In the genomic region with DNA sequence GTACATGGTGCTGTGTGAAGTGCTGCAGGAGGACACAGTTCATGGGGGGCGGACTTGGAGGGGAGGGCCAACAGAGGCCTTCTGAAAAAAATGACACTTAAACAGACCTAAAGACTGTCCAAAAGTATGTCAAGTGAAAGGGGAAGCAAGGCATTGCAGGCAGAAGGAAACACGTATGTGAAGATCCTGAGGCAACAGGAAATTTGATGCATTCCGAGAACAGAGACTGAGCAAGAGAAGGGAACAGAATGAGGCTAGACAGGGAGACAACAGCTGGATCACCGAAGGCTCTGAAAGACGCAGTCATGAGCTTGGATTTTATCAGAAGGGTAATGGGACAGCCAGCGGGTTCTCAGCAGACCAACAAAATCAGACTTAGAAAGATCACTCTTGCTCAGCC, we compare ENCODE assay signal across 9 cellular contexts. TPM values are rescaled to one million over a fixed set of nuclear protein-coding genes. Genes with fewer than 3 reads are reported as not detected.
DNase-seq lines count a peak whose midpoint lies in the region; ATAC-seq and TF ChIP-seq lines count a peak whose summit lies in the region.
"Had no signal": no experiment of that assay in that cellular context is flagged by ENCODE, and none has a peak within 500 bp of the region (broad histone marks: within the 10 kb centered on the region; RNA-seq: fewer than 3 reads in every experiment).

No MANE protein-coding gene starts in this region.

- intact Hi-C loops in MCF 10A (cut with micrococcal nuclease), result loop anchor here (10.0 kb wide), 1 partner anchor 211 kb away; no protein-coding TSS in a partner anchor

- no peak overlapping the region for H2AFZ ChIP-seq in Loucy (ENCODE audit: low read length)

- peaks cover 41% of the 10 kb centered on the region for H3K4me1 Mint-ChIP-seq in MCF 10A (ENCODE audit: insufficient read depth, unreplicated experiment)
- peaks cover 29 to 64% (median 52%) of the 10 kb centered on the region in 4 donors for H3K4me1 Mint-ChIP-seq in naive thymus-derived CD8-positive, alpha-beta T cell

- BruUV-seq in MCF 10A (replicated peaks; lab: Mats Ljungman, UMichigan), result no TSS peak

- TF ChIP-seq CTCF in BE2C (IDR thresholded peaks at IDR 0.05; ENCODE audit: low read depth, low read length) (no peak), Loucy (conservative IDR thresholded peaks at IDR 0.05; ENCODE audit: low read length) (no peak), MCF 10A (IDR thresholded peaks at IDR 0.05; ENCODE audit: unreplicated experiment) (no peak)

- ATAC-seq in naive thymus-derived CD8-positive, alpha-beta T cell, result no peak

- H3K79me2 ChIP-seq in Loucy (ENCODE audit: insufficient read depth, low read length), result peaks cover 36% of the 10 kb centered on the region; the same call in 1 of the 2 replicates

- H4K20me1 ChIP-seq in Loucy (ENCODE audit: insufficient read depth, low read length, poor library complexity, severe bottlenecking), result peaks cover 4% of the 10 kb centered on the region

- H3K4me3 ChIP-seq in BE2C (ENCODE audit: low read depth, low read length) (peak overlapping the region; percentile 82), Loucy (ENCODE audit: low read length, poor library complexity, severe bottlenecking) (peak overlapping the region; percentile 97), H7 (ENCODE audit: insufficient read depth, low read depth, low read length) (no peak overlapping the region)

- H3K9me3 Mint-ChIP-seq in MCF 10A (ENCODE audit: unreplicated experiment), result no peaks in the 10 kb centered on the region
- H3K9me3 Mint-ChIP-seq in naive thymus-derived CD8-positive, alpha-beta T cell, result no peaks in the 10 kb centered on the region

- H3K27me3 ChIP-seq in BE2C, result no peaks in the 10 kb centered on the region
- no peaks in the 10 kb centered on the region for H3K27me3 ChIP-seq in Loucy (ENCODE audit: insufficient read depth, low read length, poor library complexity, severe bottlenecking)
- H3K27me3 ChIP-seq in H7 (ENCODE audit: control insufficient read depth, insufficient read depth, low read length), result no peaks in the 10 kb centered on the region

- H3F3A ChIP-seq in Loucy (ENCODE audit: low read depth), result no peaks in the 10 kb centered on the region

- no peaks in the 10 kb centered on the region for H3K27me3 Mint-ChIP-seq in MCF 10A (ENCODE audit: insufficient read depth, unreplicated experiment)
- H3K27me3 Mint-ChIP-seq in naive thymus-derived CD8-positive, alpha-beta T cell, result no peaks in the 10 kb centered on the region

- H3K9me2 ChIP-seq in Loucy (replicated peaks; ENCODE audit: low read depth, low read length), result no peaks in the 10 kb centered on the region

- H3K27ac Mint-ChIP-seq in MCF 10A (ENCODE audit: low read depth, unreplicated experiment), result peak overlapping the region; percentile 97
- H3K27ac Mint-ChIP-seq in naive thymus-derived CD8-positive, alpha-beta T cell, result peak overlapping the region; percentile 45 to 99 (median 96)

- no peaks in the 10 kb centered on the region; the same call in 1 of the 2 replicates for H3K36me3 ChIP-seq in BE2C
- H3K36me3 ChIP-seq in Loucy (ENCODE audit: insufficient read depth, low read length), result peaks cover 4% of the 10 kb centered on the region; the same call in 1 of the 2 replicates
- peaks cover 4% of the 10 kb centered on the region for H3K36me3 ChIP-seq in H7 (replicated peaks; ENCODE audit: control insufficient read depth, insufficient read depth, low read length)

- H3K4me3 Mint-ChIP-seq in MCF 10A (ENCODE audit: unreplicated experiment), result peak overlapping the region; percentile 96
- peak overlapping the region; percentile 93 to 99 (median 98) for H3K4me3 Mint-ChIP-seq in naive thymus-derived CD8-positive, alpha-beta T cell

- H3K4me2 ChIP-seq in Loucy (ENCODE audit: low read depth, low read length, poor library complexity, severe bottlenecking), result peak overlapping the region; percentile 84

- H3K4me1 ChIP-seq in BE2C (no peaks in the 10 kb centered on the region), Loucy (ENCODE audit: insufficient read depth, low read length, poor library complexity, severe bottlenecking) (peaks cover 24% of the 10 kb centered on the region)

- POLR2A ChIA-PET in MCF 10A (lab: Yijun Ruan, JAX), result interaction anchor here (0.6 to 4.2 kb wide), 12 partner anchors 11 to 105 kb away, joined by 3 to 107 read pairs (median 19); a partner anchor contains a TSS
- POLR2A ChIA-PET in naive thymus-derived CD8-positive, alpha-beta T cell (lab: Charles Lee), result interaction anchor here (1.9 to 3.8 kb wide), 3 partner anchors 15 to 50 kb away, joined by 12 to 99 read pairs (median 26); a partner anchor contains a TSS

- H3K9me3 ChIP-seq in BE2C, result no peaks in the 10 kb centered on the region
- no peaks in the 10 kb centered on the region for H3K9me3 ChIP-seq in Loucy (ENCODE audit: insufficient read depth, low read depth, low read length)

- H3K36me3 Mint-ChIP-seq in MCF 10A (ENCODE audit: insufficient read depth, unreplicated experiment), result peaks cover 29% of the 10 kb centered on the region
- peaks cover 0 to 26% (median 2%) of the 10 kb centered on the region in 3 donors for H3K36me3 Mint-ChIP-seq in naive thymus-derived CD8-positive, alpha-beta T cell

- CTCF ChIA-PET in MCF 10A (lab: Yijun Ruan, JAX), result interaction anchor here (0.6 to 2.4 kb wide), 6 partner anchors 12 to 112 kb away, joined by 3 to 10 read pairs (median 4); a partner anchor contains a TSS

- H3K9ac ChIP-seq in Loucy (ENCODE audit: low read depth, low read length, poor library complexity, severe bottlenecking), result peak overlapping the region; percentile 74

- DNase-seq in BE2C, result no peak
- no peak for DNase-seq in MCF 10A (ENCODE audit: unreplicated experiment)
- DNase-seq in naive thymus-derived CD8-positive, alpha-beta T cell, result no peak
- DNase-seq in GM19240 (ENCODE audit: insufficient read length, low spot score), result no peak
- no peak for DNase-seq in H7
- no peak for DNase-seq in NCI-H2196 treated with DMSO at 0.1 percent for 48 hours (lab: John Stamatoyannopoulos, UW; ENCODE audit: unreplicated experiment)
- DNase-seq in NCI-H1092 treated with DMSO at 0.1 percent for 48 hours (lab: John Stamatoyannopoulos, UW), result no peak
- DNase-seq: T1000 had no signal

RNA-seq across cellular contexts. Expression of a gene that starts 1.1 kb away (rescaled TPM):
- polyA plus RNA-seq in BE2C (2012; ENCODE audit: insufficient read depth, insufficient read length, low read depth), result 19.5 TPM
- total RNA-seq in MCF 10A (2022), result 29.3 and 38.3 TPM in 2 replicates
- 10 to 100 TPM; 32.0 to 38.0 TPM for total RNA-seq in naive thymus-derived CD8-positive, alpha-beta T cell
- polyA plus RNA-seq in naive thymus-derived CD8-positive, alpha-beta T cell, result 10 to 100 TPM; 44.1 to 56.6 (median 54.0) TPM
- 13.7 and 19.0 TPM in 2 replicates for total RNA-seq in H7 (2014; rRNA removed; shearing (Covaris generic))

RNA-seq across cellular contexts. Expression of a gene that starts 1.4 kb away (rescaled TPM):
- polyA plus RNA-seq in BE2C (2012; ENCODE audit: insufficient read depth, insufficient read length, low read depth), result 21.0 TPM
- 61.7 and 65.0 TPM in 2 replicates for total RNA-seq in MCF 10A (2022)
- total RNA-seq in naive thymus-derived CD8-positive, alpha-beta T cell, result 10 to 100 TPM; 20.6 to 23.7 TPM
- polyA plus RNA-seq in naive thymus-derived CD8-positive, alpha-beta T cell, result 1 to 10 TPM; 5.6 to 9.4 (median 7.1) TPM
- total RNA-seq in H7 (2014; rRNA removed; shearing (Covaris generic)), result 19.3 and 21.3 TPM in 2 replicates

RNA-seq across cellular contexts. Expression of a gene that starts 15.2 kb away (rescaled TPM):
- 24.7 TPM for polyA plus RNA-seq in BE2C (2012; ENCODE audit: insufficient read depth, insufficient read length, low read depth)
- total RNA-seq in MCF 10A (2022), result 8.6 and 12.1 TPM in 2 replicates
- total RNA-seq in naive thymus-derived CD8-positive, alpha-beta T cell, result 1 to 10 TPM; 5.9 to 6.2 TPM
- polyA plus RNA-seq in naive thymus-derived CD8-positive, alpha-beta T cell, result 10 to 100 TPM in 1 of 3 donors, 1 to 10 TPM in 2; 7.1 to 10.1 (median 9.3) TPM
- 86.4 and 90.4 TPM in 2 replicates for total RNA-seq in H7 (2014; rRNA removed; shearing (Covaris generic))

RNA-seq across cellular contexts. Expression of a gene that starts 23.2 kb away (rescaled TPM):
- polyA plus RNA-seq in BE2C (2012; ENCODE audit: insufficient read depth, insufficient read length, low read depth), result 88.1 TPM
- total RNA-seq in MCF 10A (2022), result 84.0 and 105 TPM in 2 replicates
- total RNA-seq in naive thymus-derived CD8-positive, alpha-beta T cell, result 10 to 100 TPM; 35.4 to 37.5 TPM
- polyA plus RNA-seq in naive thymus-derived CD8-positive, alpha-beta T cell, result 10 to 100 TPM; 81.3 to 90.3 (median 85.6) TPM
- 115 and 130 TPM in 2 replicates for total RNA-seq in H7 (2014; rRNA removed; shearing (Covaris generic))

RNA-seq across cellular contexts. Expression of a gene that starts 30.8 kb away (rescaled TPM):
- polyA plus RNA-seq in BE2C (2012; ENCODE audit: insufficient read depth, insufficient read length, low read depth), result not detected
- not detected in 2 replicates for total RNA-seq in MCF 10A (2022)
- total RNA-seq in naive thymus-derived CD8-positive, alpha-beta T cell, result not detected
- polyA plus RNA-seq in naive thymus-derived CD8-positive, alpha-beta T cell, result not detected
- total RNA-seq in H7 (2014; rRNA removed; shearing (Covaris generic)), result not detected in 2 replicates
